1 cellular context compared by ENCODE assay signal in genomic region chr12:76032043-76032981, GRCh38.
TF ChIP-seq lines count a peak whose summit lies in the region.

No MANE protein-coding gene starts in this region.

TF ChIP-seq in HepG2, 621 proteins besides CTCF, POLR2A, EP300 and RAD21 (continued from another document and continues in another):
- TF ChIP-seq, protein P1, sequence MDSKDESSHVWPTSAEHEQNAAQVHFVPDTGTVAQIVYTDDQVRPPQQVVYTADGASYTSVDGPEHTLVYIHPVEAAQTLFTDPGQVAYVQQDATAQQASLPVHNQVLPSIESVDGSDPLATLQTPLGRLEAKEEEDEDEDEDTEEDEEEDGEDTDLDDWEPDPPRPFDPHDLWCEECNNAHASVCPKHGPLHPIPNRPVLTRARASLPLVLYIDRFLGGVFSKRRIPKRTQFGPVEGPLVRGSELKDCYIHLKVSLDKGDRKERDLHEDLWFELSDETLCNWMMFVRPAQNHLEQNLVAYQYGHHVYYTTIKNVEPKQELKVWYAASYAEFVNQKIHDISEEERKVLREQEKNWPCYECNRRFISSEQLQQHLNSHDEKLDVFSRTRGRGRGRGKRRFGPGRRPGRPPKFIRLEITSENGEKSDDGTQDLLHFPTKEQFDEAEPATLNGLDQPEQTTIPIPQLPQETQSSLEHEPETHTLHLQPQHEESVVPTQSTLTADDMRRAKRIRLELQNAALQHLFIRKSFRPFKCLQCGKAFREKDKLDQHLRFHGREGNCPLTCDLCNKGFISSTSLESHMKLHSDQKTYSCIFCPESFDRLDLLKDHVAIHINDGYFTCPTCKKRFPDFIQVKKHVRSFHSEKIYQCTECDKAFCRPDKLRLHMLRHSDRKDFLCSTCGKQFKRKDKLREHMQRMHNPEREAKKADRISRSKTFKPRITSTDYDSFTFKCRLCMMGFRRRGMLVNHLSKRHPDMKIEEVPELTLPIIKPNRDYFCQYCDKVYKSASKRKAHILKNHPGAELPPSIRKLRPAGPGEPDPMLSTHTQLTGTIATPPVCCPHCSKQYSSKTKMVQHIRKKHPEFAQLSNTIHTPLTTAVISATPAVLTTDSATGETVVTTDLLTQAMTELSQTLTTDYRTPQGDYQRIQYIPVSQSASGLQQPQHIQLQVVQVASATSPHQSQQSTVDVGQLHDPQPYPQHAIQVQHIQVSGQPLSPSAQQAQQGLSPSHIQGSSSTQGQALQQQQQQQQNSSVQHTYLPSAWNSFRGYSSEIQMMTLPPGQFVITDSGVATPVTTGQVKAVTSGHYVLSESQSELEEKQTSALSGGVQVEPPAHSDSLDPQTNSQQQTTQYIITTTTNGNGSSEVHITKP (CRISPR knock-in tag; IDR thresholded peaks at IDR 0.05; ENCODE audit: low read depth) = no peak
- TF ChIP-seq ZFP41 (CRISPR knock-in tag; IDR thresholded peaks at IDR 0.05; ENCODE audit: borderline replicate concordance) (peak; percentile 15; the same call in 1 of the 2 replicates), MBNL3 (CRISPR knock-in tag; conservative IDR thresholded peaks at IDR 0.05) (no peak), ZNF557 (CRISPR knock-in tag; IDR thresholded peaks at IDR 0.05) (no peak), PAWR (CRISPR knock-in tag; IDR thresholded peaks at IDR 0.05; ENCODE audit: borderline replicate concordance) (no peak), RARA (CRISPR knock-in tag; IDR thresholded peaks at IDR 0.05) (no peak), ZNF460 (CRISPR knock-in tag; IDR thresholded peaks at IDR 0.05; ENCODE audit: borderline replicate concordance) (no peak), ATF7-NPFF (CRISPR knock-in tag; IDR thresholded peaks at IDR 0.05; ENCODE audit: low read depth) (0 out of 2 replicates have a peak, but pooled peaks have one; percentile 14), KLF11 (CRISPR knock-in tag; IDR thresholded peaks at IDR 0.05) (no peak), ZNF781 (CRISPR knock-in tag; IDR thresholded peaks at IDR 0.05; ENCODE audit: borderline replicate concordance, not compliant biosample characterization) (peak; percentile 16), GZF1 (CRISPR knock-in tag; IDR thresholded peaks at IDR 0.05) (no peak), KLF13 (CRISPR knock-in tag; IDR thresholded peaks at IDR 0.05) (no peak), FOXK1 (CRISPR knock-in tag; IDR thresholded peaks at IDR 0.05; ENCODE audit: borderline replicate concordance, low read depth) (peak; percentile 29; the same call in 1 of the 2 replicates), PCBP1 (IDR thresholded peaks at IDR 0.05; ENCODE audit: borderline replicate concordance, low read depth, low read length) (no peak), RARG (CRISPR knock-in tag; IDR thresholded peaks at IDR 0.05; ENCODE audit: low read depth) (no peak), ZNF3 (CRISPR knock-in tag; IDR thresholded peaks at IDR 0.05) (no peak), CBX1 (IDR thresholded peaks at IDR 0.05; ENCODE audit: low read depth) (no peak), MEIS1 (CRISPR knock-in tag; IDR thresholded peaks at IDR 0.05; ENCODE audit: borderline replicate concordance) (0 out of 2 replicates have a peak, but pooled peaks have one; percentile 18), DPF2 (CRISPR knock-in tag; IDR thresholded peaks at IDR 0.05; ENCODE audit: borderline replicate concordance, low read depth) (no peak), GATAD2A (CRISPR knock-in tag; IDR thresholded peaks at IDR 0.05) (no peak), GATA4 (IDR thresholded peaks at IDR 0.05; ENCODE audit: borderline replicate concordance, low read depth) (no peak), BORCS8-MEF2B (CRISPR knock-in tag; IDR thresholded peaks at IDR 0.05) (no peak), ZNF180 (CRISPR knock-in tag; IDR thresholded peaks at IDR 0.05; ENCODE audit: borderline replicate concordance, low read depth) (no peak), SP2 (CRISPR knock-in tag; IDR thresholded peaks at IDR 0.05) (no peak), GTF2F1 (IDR thresholded peaks at IDR 0.05; ENCODE audit: low read length) (no peak), ZNF567 (CRISPR knock-in tag; IDR thresholded peaks at IDR 0.05; ENCODE audit: borderline replicate concordance) (no peak), TERF1 (CRISPR knock-in tag; IDR thresholded peaks at IDR 0.05) (no peak), BCL6 (CRISPR knock-in tag; IDR thresholded peaks at IDR 0.05) (no peak), HNF1B (CRISPR knock-in tag; IDR thresholded peaks at IDR 0.05) (no peak), ZHX1 (CRISPR knock-in tag; IDR thresholded peaks at IDR 0.05; ENCODE audit: low read depth) (no peak), EZH2 (conservative IDR thresholded peaks at IDR 0.05; ENCODE audit: low read depth, low read length) (no peak), ASH2L (IDR thresholded peaks at IDR 0.05; ENCODE audit: insufficient read length, low read depth, low read length) (peak; percentile 57), CC2D1A (CRISPR knock-in tag; IDR thresholded peaks at IDR 0.05) (no peak), POGZ (CRISPR knock-in tag; IDR thresholded peaks at IDR 0.05) (no peak; the same call in 1 of the 2 replicates)
- TF ChIP-seq, protein P2, sequence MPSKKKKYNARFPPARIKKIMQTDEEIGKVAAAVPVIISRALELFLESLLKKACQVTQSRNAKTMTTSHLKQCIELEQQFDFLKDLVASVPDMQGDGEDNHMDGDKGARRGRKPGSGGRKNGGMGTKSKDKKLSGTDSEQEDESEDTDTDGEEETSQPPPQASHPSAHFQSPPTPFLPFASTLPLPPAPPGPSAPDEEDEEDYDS (CRISPR knock-in tag; IDR thresholded peaks at IDR 0.05) = peak; percentile 67
- TF ChIP-seq, protein P3, sequence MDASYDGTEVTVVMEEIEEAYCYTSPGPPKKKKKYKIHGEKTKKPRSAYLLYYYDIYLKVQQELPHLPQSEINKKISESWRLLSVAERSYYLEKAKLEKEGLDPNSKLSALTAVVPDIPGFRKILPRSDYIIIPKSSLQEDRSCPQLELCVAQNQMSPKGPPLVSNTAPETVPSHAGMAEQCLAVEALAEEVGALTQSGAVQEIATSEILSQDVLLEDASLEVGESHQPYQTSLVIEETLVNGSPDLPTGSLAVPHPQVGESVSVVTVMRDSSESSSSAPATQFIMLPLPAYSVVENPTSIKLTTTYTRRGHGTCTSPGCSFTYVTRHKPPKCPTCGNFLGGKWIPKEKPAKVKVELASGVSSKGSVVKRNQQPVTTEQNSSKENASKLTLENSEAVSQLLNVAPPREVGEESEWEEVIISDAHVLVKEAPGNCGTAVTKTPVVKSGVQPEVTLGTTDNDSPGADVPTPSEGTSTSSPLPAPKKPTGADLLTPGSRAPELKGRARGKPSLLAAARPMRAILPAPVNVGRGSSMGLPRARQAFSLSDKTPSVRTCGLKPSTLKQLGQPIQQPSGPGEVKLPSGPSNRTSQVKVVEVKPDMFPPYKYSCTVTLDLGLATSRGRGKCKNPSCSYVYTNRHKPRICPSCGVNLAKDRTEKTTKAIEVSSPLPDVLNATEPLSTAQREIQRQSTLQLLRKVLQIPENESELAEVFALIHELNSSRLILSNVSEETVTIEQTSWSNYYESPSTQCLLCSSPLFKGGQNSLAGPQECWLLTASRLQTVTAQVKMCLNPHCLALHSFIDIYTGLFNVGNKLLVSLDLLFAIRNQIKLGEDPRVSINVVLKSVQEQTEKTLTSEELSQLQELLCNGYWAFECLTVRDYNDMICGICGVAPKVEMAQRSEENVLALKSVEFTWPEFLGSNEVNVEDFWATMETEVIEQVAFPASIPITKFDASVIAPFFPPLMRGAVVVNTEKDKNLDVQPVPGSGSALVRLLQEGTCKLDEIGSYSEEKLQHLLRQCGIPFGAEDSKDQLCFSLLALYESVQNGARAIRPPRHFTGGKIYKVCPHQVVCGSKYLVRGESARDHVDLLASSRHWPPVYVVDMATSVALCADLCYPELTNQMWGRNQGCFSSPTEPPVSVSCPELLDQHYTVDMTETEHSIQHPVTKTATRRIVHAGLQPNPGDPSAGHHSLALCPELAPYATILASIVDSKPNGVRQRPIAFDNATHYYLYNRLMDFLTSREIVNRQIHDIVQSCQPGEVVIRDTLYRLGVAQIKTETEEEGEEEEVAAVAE (CRISPR knock-in tag; IDR thresholded peaks at IDR 0.05; ENCODE audit: borderline replicate concordance) = peak; percentile 58; the same call in 1 of the 2 replicates
- TF ChIP-seq, protein P4, sequence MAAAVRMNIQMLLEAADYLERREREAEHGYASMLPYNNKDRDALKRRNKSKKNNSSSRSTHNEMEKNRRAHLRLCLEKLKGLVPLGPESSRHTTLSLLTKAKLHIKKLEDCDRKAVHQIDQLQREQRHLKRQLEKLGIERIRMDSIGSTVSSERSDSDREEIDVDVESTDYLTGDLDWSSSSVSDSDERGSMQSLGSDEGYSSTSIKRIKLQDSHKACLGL (CRISPR knock-in tag; IDR thresholded peaks at IDR 0.05) = no peak
- TF ChIP-seq, protein P5, sequence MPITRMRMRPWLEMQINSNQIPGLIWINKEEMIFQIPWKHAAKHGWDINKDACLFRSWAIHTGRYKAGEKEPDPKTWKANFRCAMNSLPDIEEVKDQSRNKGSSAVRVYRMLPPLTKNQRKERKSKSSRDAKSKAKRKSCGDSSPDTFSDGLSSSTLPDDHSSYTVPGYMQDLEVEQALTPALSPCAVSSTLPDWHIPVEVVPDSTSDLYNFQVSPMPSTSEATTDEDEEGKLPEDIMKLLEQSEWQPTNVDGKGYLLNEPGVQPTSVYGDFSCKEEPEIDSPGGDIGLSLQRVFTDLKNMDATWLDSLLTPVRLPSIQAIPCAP (CRISPR knock-in tag; IDR thresholded peaks at IDR 0.05; ENCODE audit: low read depth) = no peak
- TF ChIP-seq, protein P6, sequence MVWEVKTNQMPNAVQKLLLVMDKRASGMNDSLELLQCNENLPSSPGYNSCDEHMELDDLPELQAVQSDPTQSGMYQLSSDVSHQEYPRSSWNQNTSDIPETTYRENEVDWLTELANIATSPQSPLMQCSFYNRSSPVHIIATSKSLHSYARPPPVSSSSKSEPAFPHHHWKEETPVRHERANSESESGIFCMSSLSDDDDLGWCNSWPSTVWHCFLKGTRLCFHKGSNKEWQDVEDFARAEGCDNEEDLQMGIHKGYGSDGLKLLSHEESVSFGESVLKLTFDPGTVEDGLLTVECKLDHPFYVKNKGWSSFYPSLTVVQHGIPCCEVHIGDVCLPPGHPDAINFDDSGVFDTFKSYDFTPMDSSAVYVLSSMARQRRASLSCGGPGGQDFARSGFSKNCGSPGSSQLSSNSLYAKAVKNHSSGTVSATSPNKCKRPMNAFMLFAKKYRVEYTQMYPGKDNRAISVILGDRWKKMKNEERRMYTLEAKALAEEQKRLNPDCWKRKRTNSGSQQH (CRISPR knock-in tag; IDR thresholded peaks at IDR 0.05; ENCODE audit: low read depth) = no peak
- TF ChIP-seq, protein P7, sequence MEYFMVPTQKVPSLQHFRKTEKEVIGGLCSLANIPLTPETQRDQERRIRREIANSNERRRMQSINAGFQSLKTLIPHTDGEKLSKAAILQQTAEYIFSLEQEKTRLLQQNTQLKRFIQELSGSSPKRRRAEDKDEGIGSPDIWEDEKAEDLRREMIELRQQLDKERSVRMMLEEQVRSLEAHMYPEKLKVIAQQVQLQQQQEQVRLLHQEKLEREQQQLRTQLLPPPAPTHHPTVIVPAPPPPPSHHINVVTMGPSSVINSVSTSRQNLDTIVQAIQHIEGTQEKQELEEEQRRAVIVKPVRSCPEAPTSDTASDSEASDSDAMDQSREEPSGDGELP (IDR thresholded peaks at IDR 0.05; ENCODE audit: borderline replicate concordance, low read depth) = no peak
- TF ChIP-seq, protein P8, sequence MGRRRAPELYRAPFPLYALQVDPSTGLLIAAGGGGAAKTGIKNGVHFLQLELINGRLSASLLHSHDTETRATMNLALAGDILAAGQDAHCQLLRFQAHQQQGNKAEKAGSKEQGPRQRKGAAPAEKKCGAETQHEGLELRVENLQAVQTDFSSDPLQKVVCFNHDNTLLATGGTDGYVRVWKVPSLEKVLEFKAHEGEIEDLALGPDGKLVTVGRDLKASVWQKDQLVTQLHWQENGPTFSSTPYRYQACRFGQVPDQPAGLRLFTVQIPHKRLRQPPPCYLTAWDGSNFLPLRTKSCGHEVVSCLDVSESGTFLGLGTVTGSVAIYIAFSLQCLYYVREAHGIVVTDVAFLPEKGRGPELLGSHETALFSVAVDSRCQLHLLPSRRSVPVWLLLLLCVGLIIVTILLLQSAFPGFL (CRISPR knock-in tag; IDR thresholded peaks at IDR 0.05) = no peak
- TF ChIP-seq, protein P9, sequence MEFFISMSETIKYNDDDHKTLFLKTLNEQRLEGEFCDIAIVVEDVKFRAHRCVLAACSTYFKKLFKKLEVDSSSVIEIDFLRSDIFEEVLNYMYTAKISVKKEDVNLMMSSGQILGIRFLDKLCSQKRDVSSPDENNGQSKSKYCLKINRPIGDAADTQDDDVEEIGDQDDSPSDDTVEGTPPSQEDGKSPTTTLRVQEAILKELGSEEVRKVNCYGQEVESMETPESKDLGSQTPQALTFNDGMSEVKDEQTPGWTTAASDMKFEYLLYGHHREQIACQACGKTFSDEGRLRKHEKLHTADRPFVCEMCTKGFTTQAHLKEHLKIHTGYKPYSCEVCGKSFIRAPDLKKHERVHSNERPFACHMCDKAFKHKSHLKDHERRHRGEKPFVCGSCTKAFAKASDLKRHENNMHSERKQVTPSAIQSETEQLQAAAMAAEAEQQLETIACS (CRISPR knock-in tag; IDR thresholded peaks at IDR 0.05) = no peak
